8 cellular contexts compared by ENCODE assay signal in the genomic region with DNA sequence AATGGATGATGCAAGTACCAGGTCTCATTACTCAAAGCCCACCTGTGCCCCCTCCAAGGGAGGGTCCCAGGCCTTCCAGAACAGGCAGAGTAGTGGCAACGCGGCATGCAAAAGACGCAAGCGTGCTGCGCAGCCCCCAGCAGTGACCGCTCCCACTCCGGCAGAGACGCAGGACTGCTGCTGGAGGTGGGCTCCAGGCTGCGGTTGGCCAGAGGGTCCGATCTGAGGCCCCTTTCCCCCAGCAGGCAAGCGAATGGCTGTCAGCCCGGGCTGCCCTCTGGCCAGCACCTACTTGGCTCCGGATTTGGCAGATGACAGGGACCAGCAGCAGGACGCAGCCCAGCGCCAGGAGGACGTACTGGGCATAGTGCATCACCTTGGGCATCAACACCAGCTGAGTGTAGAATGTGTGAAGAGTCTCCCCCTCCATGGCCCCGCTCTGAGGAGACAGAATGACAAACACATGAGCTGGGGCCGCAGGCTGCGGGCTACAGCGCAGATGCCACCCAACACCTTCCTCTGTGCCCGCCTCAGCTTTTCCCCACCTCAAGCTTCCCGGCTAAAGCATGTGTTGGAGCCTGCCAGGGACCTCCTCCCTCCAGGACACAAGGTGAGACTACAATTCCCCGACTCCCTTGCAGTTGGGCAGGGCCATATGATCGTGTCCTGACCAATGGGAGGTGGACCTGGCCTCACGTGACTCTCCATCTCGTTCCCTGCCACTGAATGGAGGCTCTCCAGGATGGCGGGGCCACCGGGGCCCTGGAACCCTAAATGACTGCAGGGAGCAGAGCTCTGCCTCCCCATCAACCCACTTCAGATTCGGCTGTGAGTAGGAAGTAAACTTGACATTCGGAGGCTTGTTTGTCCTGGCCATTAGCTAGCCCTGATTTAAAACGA.
DNase-seq lines count a peak whose midpoint lies in the region; ATAC-seq and TF ChIP-seq lines count a peak whose summit lies in the region.

No MANE protein-coding gene starts in this region.

- no peak overlapping the region for H3K27ac Mint-ChIP-seq in activated T-helper 1 cell treated with anti-CD3 and anti-CD28 coated beads, Interleukin-12 subunit alpha, Interleukin-12 subunit beta, Interleukin-2, Interleukin-4 antibody, amounts not matched to agents 30 ng/mL and 10 ng/mL and 1 ng/mL, durations not matched to agents 14 hours and 24 hours and 36 hours

- no peaks in the 10 kb centered on the region for H3K9me3 Mint-ChIP-seq in activated T-helper 1 cell treated with anti-CD3 and anti-CD28 coated beads, Interleukin-12 subunit alpha, Interleukin-12 subunit beta, Interleukin-2, Interleukin-4 antibody, amounts not matched to agents 30 ng/mL and 10 ng/mL and 1 ng/mL, durations not matched to agents 14 hours and 24 hours and 36 hours

- TF ChIP-seq CTCF in adrenal gland (IDR thresholded peaks at IDR 0.05) (no peak), heart right ventricle (IDR thresholded peaks at IDR 0.05) (no peak)

- H3K36me3 Mint-ChIP-seq in activated T-helper 1 cell treated with anti-CD3 and anti-CD28 coated beads, Interleukin-12 subunit alpha, Interleukin-12 subunit beta, Interleukin-2, Interleukin-4 antibody, amounts not matched to agents 30 ng/mL and 10 ng/mL and 1 ng/mL, durations not matched to agents 14 hours and 24 hours and 36 hours (ENCODE audit: low read depth), result peaks cover 4% of the 10 kb centered on the region

- H3K4me3 Mint-ChIP-seq in activated T-helper 1 cell treated with anti-CD3 and anti-CD28 coated beads, Interleukin-12 subunit alpha, Interleukin-12 subunit beta, Interleukin-2, Interleukin-4 antibody, amounts not matched to agents 30 ng/mL and 10 ng/mL and 1 ng/mL, durations not matched to agents 14 hours and 24 hours and 36 hours, result no peak overlapping the region

- ATAC-seq in heart right ventricle (peak; percentile 94 to 97 (median 96)), HG03280 (IDR thresholded peaks at IDR 0.05; ENCODE audit: unreplicated experiment) (no peak)

- no peak for TF ChIP-seq POLR2A in adrenal gland (IDR thresholded peaks at IDR 0.05)

- H3K4me1 ChIP-seq in adrenal gland (replicated peaks in 1 of 2) (peaks cover 11 to 17% of the 10 kb centered on the region in 2 donors), heart right ventricle (peaks cover 0 to 4% (median 0%) of the 10 kb centered on the region in 9 donors)

- H3K27me3 ChIP-seq in adrenal gland (no peaks in the 10 kb centered on the region), heart right ventricle (no peaks in the 10 kb centered on the region)

- no peak overlapping the region for H3K4me3 ChIP-seq in adrenal gland
- H3K4me3 ChIP-seq in heart right ventricle, result peak overlapping the region in 9 of 10 donors; percentile 20 to 54 (median 49)

- in situ Hi-C loops in G401 (cut with HindIII; ENCODE audit: low sequenced_read_pairs), result no loop called here

- DNase-seq in G401 (ENCODE audit: low spot score) (peak; percentile 98), adrenal gland (peak in 6 of 7 donors; percentile 51 to 92 (median 68)), heart right ventricle (peak; percentile 78 to 89), posterior vena cava (ENCODE audit: low spot score) (peak; percentile 90), T-helper 1 cell (no peak), NCI-H446 (lab: John Stamatoyannopoulos, UW) (no peak)
- no peak for DNase-seq in activated T-helper 1 cell treated with anti-CD3 and anti-CD28 coated beads, Interleukin-12 subunit alpha, Interleukin-12 subunit beta, Interleukin-2, Interleukin-4 antibody, amounts not matched to agents 30 ng/mL and 10 ng/mL and 1 ng/mL, durations not matched to agents 14 hours and 24 hours and 36 hours (ENCODE audit: low spot score)

- H3K9me3 ChIP-seq in adrenal gland (replicated peaks in 1 of 3), result no peaks in the 10 kb centered on the region
- H3K9me3 ChIP-seq in heart right ventricle, result no peaks in the 10 kb centered on the region

- H3K27me3 Mint-ChIP-seq in activated T-helper 1 cell treated with anti-CD3 and anti-CD28 coated beads, Interleukin-12 subunit alpha, Interleukin-12 subunit beta, Interleukin-2, Interleukin-4 antibody, amounts not matched to agents 30 ng/mL and 10 ng/mL and 1 ng/mL, durations not matched to agents 14 hours and 24 hours and 36 hours (ENCODE audit: insufficient read depth), result no peaks in the 10 kb centered on the region

- WGBS in adrenal gland, 4 donors, result 58 to 72% (median 69%) methylated on average over 15 to 31 of the region's 31 CpGs
- WGBS in heart right ventricle, 2 donors, result 62 to 68% methylated on average over 31 of the region's 31 CpGs

- H3K36me3 ChIP-seq in adrenal gland (replicated peaks in 1 of 2) (peaks cover 0 to 81% of the 10 kb centered on the region in 2 donors), heart right ventricle (peaks cover 0 to 56% (median 3%) of the 10 kb centered on the region in 9 donors)

- intact Hi-C loops in adrenal gland (cut with DNase I), result no loop called here
- intact Hi-C loops in heart right ventricle (cut with DNase I), result loop anchor here in 1 of 10 donors (10.0 kb wide), 1 partner anchor 118 kb away; no protein-coding TSS in a partner anchor
- intact Hi-C loops in posterior vena cava (cut with DNase I), result no loop called here
- intact Hi-C loops in activated T-helper 1 cell treated with anti-CD3 and anti-CD28 coated beads, Interleukin-12 subunit alpha, Interleukin-12 subunit beta, Interleukin-2, Interleukin-4 antibody, amounts not matched to agents 30 ng/mL and 10 ng/mL and 1 ng/mL, durations not matched to agents 14 hours and 24 hours and 36 hours (cut with micrococcal nuclease), result no loop called here

- H3K27ac ChIP-seq in adrenal gland (peak overlapping the region in 3 of 5 donors; percentile 16 to 88 (median 25)), heart right ventricle (peak overlapping the region in 1 of 10 donors; percentile 4)

- no peaks in the 10 kb centered on the region for H3K4me1 Mint-ChIP-seq in activated T-helper 1 cell treated with anti-CD3 and anti-CD28 coated beads, Interleukin-12 subunit alpha, Interleukin-12 subunit beta, Interleukin-2, Interleukin-4 antibody, amounts not matched to agents 30 ng/mL and 10 ng/mL and 1 ng/mL, durations not matched to agents 14 hours and 24 hours and 36 hours (ENCODE audit: low read depth)

Comparison
In these comparisons a context has a peak if more than half of its experiments do, and no peak if none do; other contexts are left out.
1. DNase-seq: peak in G401 (single experiment), adrenal gland (6 of 7), heart right ventricle (2 of 2) and posterior vena cava (single experiment); none in T-helper 1 cell (0 of 5), NCI-H446 (0 of 2) and activated T-helper 1 cell treated with anti-CD3 and anti-CD28 coated beads, Interleukin-12 subunit alpha, Interleukin-12 subunit beta, Interleukin-2, Interleukin-4 antibody, amounts not matched to agents 30 ng/mL and 10 ng/mL and 1 ng/mL, durations not matched to agents 14 hours and 24 hours and 36 hours (single experiment).
2. H3K4me3 ChIP-seq: peak in heart right ventricle (9 of 10); none in adrenal gland (0 of 4).